In genomic region chr17:33750943-33751701, GRCh38 we compare ENCODE assay signal across 8 cellular contexts.
DNase-seq lines count a peak whose midpoint lies in the region; ATAC-seq lines count a peak whose summit lies in the region.

No MANE protein-coding gene starts in this region.

- no peak for ATAC-seq in GM18517 (IDR thresholded peaks at IDR 0.05; ENCODE audit: unreplicated experiment)

- DNase-seq in NCI-H1417 (lab: John Stamatoyannopoulos, UW), result peak; percentile 38 to 73 (median 71)
- DNase-seq in NCI-H1417 treated with DMSO at 0.1 percent for 48 hours (lab: John Stamatoyannopoulos, UW), result no peak
- peak; percentile 68 for DNase-seq in NAMALWA (ENCODE audit: low spot score)
- DNase-seq in activated CD4-positive, alpha-beta T cell treated with anti-CD3 and anti-CD28 coated beads for 1 hour, result peak; percentile 35
- DNase-seq in cerebellum (ENCODE audit: low spot score), result peak; percentile 61
- peak; percentile 61 for DNase-seq in kidney tubule cell (ENCODE audit: low spot score)
- DNase-seq in stimulated activated CD4-positive, alpha-beta T cell treated with anti-CD3 and anti-CD28 coated beads, Interleukin-2, amount 100 ng/mL, for 24 hours, result peak; percentile 69 to 71
